8 cellular contexts compared by ENCODE assay signal in the genomic region with DNA sequence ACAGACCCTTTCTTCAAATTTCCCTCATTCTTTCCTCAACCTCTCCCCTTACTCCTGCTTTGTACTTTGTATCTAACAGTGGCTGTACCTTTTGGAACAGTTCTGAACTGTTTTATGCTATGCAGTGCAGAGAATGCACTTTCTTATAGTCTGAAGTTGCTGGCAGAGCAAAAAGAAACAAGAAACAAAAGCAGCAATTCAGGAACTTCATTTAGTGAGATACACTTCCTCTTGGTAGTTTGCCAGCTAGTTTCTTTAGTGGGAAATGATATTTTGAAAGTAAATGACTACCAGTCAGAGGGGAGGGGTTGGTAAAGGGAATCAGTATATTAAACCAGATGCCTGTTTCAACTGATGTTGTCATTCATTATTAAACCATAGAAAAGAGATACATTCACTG. TPM values are rescaled to one million over a fixed set of nuclear protein-coding genes. Genes with fewer than 3 reads are reported as not detected.
DNase-seq lines count a peak whose midpoint lies in the region; ATAC-seq, FAIRE-seq and TF ChIP-seq lines count a peak whose summit lies in the region.

No MANE protein-coding gene starts in this region.

- H2AFZ ChIP-seq in OCI-LY7 (ENCODE audit: low read length) (peak overlapping the region; percentile 77), neural progenitor cell (replicated peaks) (peak overlapping the region; percentile 95)

- H3F3A ChIP-seq in neural progenitor cell (ENCODE audit: low read depth) = peaks cover 30% of the 10 kb centered on the region

- H3K4me2 ChIP-seq in OCI-LY7 (ENCODE audit: low read length) (peak overlapping the region; percentile 57), neural progenitor cell (no peak overlapping the region)

- FAIRE-seq in HTR-8/SVneo (lab: Jason Lieb, UNC) = no peak

- peaks cover 81% of the 10 kb centered on the region for H3K4me1 Mint-ChIP-seq in activated CD4-positive, alpha-beta T cell treated with anti-CD3 and anti-CD28 coated beads, Interleukin-2, amount 10 ng/mL, durations not matched to agents 7 days and 5 days
- peaks cover 12% of the 10 kb centered on the region for H3K4me1 Mint-ChIP-seq in endothelial cell (ENCODE audit: unreplicated experiment)
- peaks cover 32% of the 10 kb centered on the region for H3K4me1 Mint-ChIP-seq in neural progenitor cell

- peak; percentile 65 for ATAC-seq in HG02973 (IDR thresholded peaks at IDR 0.05; ENCODE audit: unreplicated experiment)

- no peak for DNase-seq in activated CD4-positive, alpha-beta T cell treated with anti-CD3 and anti-CD28 coated beads, Interleukin-2, amount 10 ng/mL, durations not matched to agents 7 days and 5 days
- DNase-seq in activated CD4-positive, alpha-beta T cell treated with anti-CD3 and anti-CD28 coated beads, Interleukin-2, amount 50 U/mL, for 48 hours = no peak
- DNase-seq in OCI-LY7 (ENCODE audit: low spot score) = peak; percentile 73
- DNase-seq in endothelial cell (ENCODE audit: low spot score) = no peak
- no peak for DNase-seq in neural progenitor cell (ENCODE audit: low spot score)
- no peak for DNase-seq in HTR-8/SVneo (ENCODE audit: insufficient read length, low spot score)
- no peak for DNase-seq in nucleus accumbens (lab: John Stamatoyannopoulos, UW)

- H3K4me1 ChIP-seq in OCI-LY7 (ENCODE audit: insufficient read depth, low read length, poor library complexity, severe bottlenecking) = peaks cover 68% of the 10 kb centered on the region
- H3K4me1 ChIP-seq in neural progenitor cell = peaks cover 23% of the 10 kb centered on the region

- intact Hi-C loops in OCI-LY7 (cut with micrococcal nuclease; ENCODE audit: unreplicated experiment) = no loop called here

- H3K36me3 ChIP-seq in OCI-LY7 (ENCODE audit: insufficient read depth, low read length) = no peaks in the 10 kb centered on the region
- H3K36me3 ChIP-seq in neural progenitor cell = no peaks in the 10 kb centered on the region

- H3K27me3 Mint-ChIP-seq in activated CD4-positive, alpha-beta T cell treated with anti-CD3 and anti-CD28 coated beads, Interleukin-2, amount 10 ng/mL, durations not matched to agents 7 days and 5 days = no peaks in the 10 kb centered on the region
- no peaks in the 10 kb centered on the region for H3K27me3 Mint-ChIP-seq in endothelial cell (ENCODE audit: unreplicated experiment)
- H3K27me3 Mint-ChIP-seq in neural progenitor cell (ENCODE audit: insufficient read depth, low read depth) = peaks cover 7% of the 10 kb centered on the region

- BruUV-seq in OCI-LY7 (replicated peaks; lab: Mats Ljungman, UMichigan) = no TSS peak

- H3K4me3 ChIP-seq in OCI-LY7 (ENCODE audit: low read depth, low read length, poor library complexity, severe bottlenecking) (peak overlapping the region; percentile 28), neural progenitor cell (no peak overlapping the region)

- CTCF ChIA-PET in activated CD4-positive, alpha-beta T cell treated with anti-CD3 and anti-CD28 coated beads, Interleukin-2, amount 10 ng/mL, durations not matched to agents 7 days and 5 days (lab: Charles Lee) = interaction anchor here (1.1 to 2.1 kb wide), 2 partner anchors 10 to 36 kb away, joined by 3 to 14 read pairs; no protein-coding TSS in a partner anchor
- CTCF ChIA-PET in OCI-LY7 (lab: Charles Lee; ENCODE audit: unreplicated experiment) = no interaction called here

- no peaks in the 10 kb centered on the region for H3K27me3 ChIP-seq in neural progenitor cell

- peak overlapping the region; percentile 55 for H3K4me3 Mint-ChIP-seq in activated CD4-positive, alpha-beta T cell treated with anti-CD3 and anti-CD28 coated beads, Interleukin-2, amount 10 ng/mL, durations not matched to agents 7 days and 5 days
- H3K4me3 Mint-ChIP-seq in endothelial cell (ENCODE audit: unreplicated experiment) (no peak overlapping the region), neural progenitor cell (no peak overlapping the region)

- H3K9me2 ChIP-seq in OCI-LY7 (ENCODE audit: insufficient read depth, low read length) = no peaks in the 10 kb centered on the region

- H3K79me2 ChIP-seq in OCI-LY7 (ENCODE audit: insufficient read depth, low read depth, low read length) = no peaks in the 10 kb centered on the region
- no peaks in the 10 kb centered on the region for H3K79me2 ChIP-seq in neural progenitor cell (ENCODE audit: low read depth)

- no peaks in the 10 kb centered on the region for H4K20me1 ChIP-seq in OCI-LY7 (ENCODE audit: insufficient read depth, low read length)
- no peaks in the 10 kb centered on the region for H4K20me1 ChIP-seq in neural progenitor cell (ENCODE audit: low read depth)

- TF ChIP-seq CTCF in OCI-LY7 (conservative IDR thresholded peaks at IDR 0.05; ENCODE audit: low read length) (no peak), endothelial cell (IDR thresholded peaks at IDR 0.05; ENCODE audit: unreplicated experiment) (no peak), neural progenitor cell (IDR thresholded peaks at IDR 0.05) (no peak)

- H3K36me3 Mint-ChIP-seq in activated CD4-positive, alpha-beta T cell treated with anti-CD3 and anti-CD28 coated beads, Interleukin-2, amount 10 ng/mL, durations not matched to agents 7 days and 5 days (ENCODE audit: low read depth) = peaks cover 5% of the 10 kb centered on the region
- H3K36me3 Mint-ChIP-seq in endothelial cell (ENCODE audit: low read depth, unreplicated experiment) (no peaks in the 10 kb centered on the region), neural progenitor cell (peaks cover 1% of the 10 kb centered on the region)

- H3K9ac ChIP-seq in neural progenitor cell = no peak overlapping the region

- peaks cover 3% of the 10 kb centered on the region for H3K9me3 Mint-ChIP-seq in activated CD4-positive, alpha-beta T cell treated with anti-CD3 and anti-CD28 coated beads, Interleukin-2, amount 10 ng/mL, durations not matched to agents 7 days and 5 days
- no peaks in the 10 kb centered on the region for H3K9me3 Mint-ChIP-seq in endothelial cell (ENCODE audit: unreplicated experiment)
- H3K9me3 Mint-ChIP-seq in neural progenitor cell = peaks cover 5% of the 10 kb centered on the region

- POLR2A ChIA-PET in activated CD4-positive, alpha-beta T cell treated with anti-CD3 and anti-CD28 coated beads, Interleukin-2, amount 10 ng/mL, durations not matched to agents 7 days and 5 days (lab: Charles Lee) = interaction anchor here (0.7 to 2.0 kb wide), 2 partner anchors 37 to 903 kb away, joined by 3 to 5 read pairs; no protein-coding TSS in a partner anchor
- POLR2A ChIA-PET in OCI-LY7 (lab: Charles Lee) = interaction anchor here (0.6 to 3.7 kb wide), 8 partner anchors 13 to 66 kb away, joined by 4 to 19 read pairs (median 6); a partner anchor contains a TSS

- peak overlapping the region; percentile 69 for H3K27ac ChIP-seq in OCI-LY7 (ENCODE audit: low read depth, low read length, poor library complexity, severe bottlenecking)
- H3K27ac ChIP-seq in neural progenitor cell = peak overlapping the region; percentile 81

- H3K9me3 ChIP-seq in OCI-LY7 (ENCODE audit: low read length) = peaks cover 3% of the 10 kb centered on the region; the same call in 1 of the 2 replicates
- H3K9me3 ChIP-seq in neural progenitor cell (ENCODE audit: low read depth) = no peaks in the 10 kb centered on the region

- peak overlapping the region; percentile 96 for H3K27ac Mint-ChIP-seq in activated CD4-positive, alpha-beta T cell treated with anti-CD3 and anti-CD28 coated beads, Interleukin-2, amount 10 ng/mL, durations not matched to agents 7 days and 5 days
- H3K27ac Mint-ChIP-seq in endothelial cell (ENCODE audit: unreplicated experiment) = peak overlapping the region; percentile 77
- H3K27ac Mint-ChIP-seq in neural progenitor cell = peak overlapping the region; percentile 8

RNA-seq across cellular contexts. Expression of a gene that starts 55.0 kb away (rescaled TPM):
- total RNA-seq in activated CD4-positive, alpha-beta T cell treated with anti-CD3 and anti-CD28 coated beads, Interleukin-2, amount 10 ng/mL, durations not matched to agents 7 days and 5 days = 100 to 1,000 TPM; 129 to 148 TPM
- 133 and 169 TPM in 2 replicates for total RNA-seq in OCI-LY7 (2014; rRNA removed; shearing (Covaris generic))
- total RNA-seq in OCI-LY7 (2022) (213 and 259 TPM in 2 replicates), endothelial cell (ENCODE audit: unreplicated experiment) (96.3 TPM), neural progenitor cell (ENCODE audit: low replicate concordance) (77.6 and 128 TPM in 2 replicates)

Comparison
In these comparisons a context has a peak if more than half of its experiments do, and no peak if none do; other contexts are left out.
1. H3K27ac Mint-ChIP-seq: peak in every context shown above with its lines; median percentile 96 in activated CD4-positive, alpha-beta T cell treated with anti-CD3 and anti-CD28 coated beads, Interleukin-2, amount 10 ng/mL, durations not matched to agents 7 days and 5 days; 77 in endothelial cell; 8 in neural progenitor cell.